ENCODE assay signal across 1 cellular context in genomic region chr14:20631023-20631820, GRCh38.
TF ChIP-seq lines count a peak whose summit lies in the region.

No MANE protein-coding gene starts in this region.

TF ChIP-seq in HEK293, 187 proteins besides CTCF, POLR2A, EP300 and RAD21 (continued from another document):
- TF ChIP-seq REST (tag by site-specific recombination; IDR thresholded peaks at IDR 0.05), result no peak
